Comparison of ENCODE assay signal across 20 cellular contexts in genomic region chr12:15987696-15988095, GRCh38.
DNase-seq lines count a peak whose midpoint lies in the region; ATAC-seq and TF ChIP-seq lines count a peak whose summit lies in the region.
"Had no signal": no experiment of that assay in that cellular context is flagged by ENCODE, and none has a peak within 500 bp of the region (broad histone marks: within the 10 kb centered on the region; RNA-seq: fewer than 3 reads in every experiment).

No MANE protein-coding gene starts in this region.

- peaks cover 69% of the 10 kb centered on the region for H3K4me1 ChIP-seq in DOHH2 (ENCODE audit: control insufficient read depth, low read length)
- H3K4me1 ChIP-seq: Caco-2 had no signal

- H3K27ac Mint-ChIP-seq in activated CD8-positive, alpha-beta T cell treated with anti-CD3 and anti-CD28 coated beads, Interleukin-2, amount 10 ng/mL, durations not matched to agents 7 days and 5 days = no peak overlapping the region
- H3K27ac Mint-ChIP-seq: CD4-positive, alpha-beta T cell had no signal

- H3K9me3 ChIP-seq in DOHH2 (ENCODE audit: control insufficient read depth, insufficient read depth, low read length) = peaks cover 24% of the 10 kb centered on the region
- H3K9me3 ChIP-seq: Caco-2 had no signal

- H3K4me1 Mint-ChIP-seq in activated CD8-positive, alpha-beta T cell treated with anti-CD3 and anti-CD28 coated beads, Interleukin-2, amount 10 ng/mL, durations not matched to agents 7 days and 5 days (ENCODE audit: low read depth) = no peaks in the 10 kb centered on the region

- no peaks in the 10 kb centered on the region for H3K9me2 ChIP-seq in DOHH2 (replicated peaks; ENCODE audit: control insufficient read depth, low read length)

- POLR2A ChIA-PET in activated CD8-positive, alpha-beta T cell treated with anti-CD3 and anti-CD28 coated beads, Interleukin-2, amount 10 ng/mL, durations not matched to agents 7 days and 5 days (lab: Charles Lee) = no interaction called here

- peak; percentile 83 for DNase-seq in Right ventricle myocardium superior
- peak; percentile 76 for DNase-seq in left lobe of liver (ENCODE audit: low spot score)
- no peak for DNase-seq in sciatic nerve (ENCODE audit: low spot score)
- no peak for DNase-seq in activated CD4-positive, CD25-positive, alpha-beta regulatory T cell (lab: John Stamatoyannopoulos, UW)
- DNase-seq in activated CD8-positive, alpha-beta T cell treated with anti-CD3 and anti-CD28 coated beads, Interleukin-2, amount 10 ng/mL, durations not matched to agents 7 days and 5 days = no peak
- DNase-seq: Caco-2; CD4-positive, alpha-beta T cell; DMS153; GF-D8; MV-4-11; NCI-H187; NCI-H2107; NCI-H510A; NCI-H748 treated with DMSO at 0.1 percent for 48 hours; NK-92 treated with Interleukin-12 subunit alpha and Interleukin-12 subunit beta, amount 100 ng/mL, for 24 hours; SIG-M5 had no signal

- CTCF ChIA-PET in activated CD8-positive, alpha-beta T cell treated with anti-CD3 and anti-CD28 coated beads, Interleukin-2, amount 10 ng/mL, durations not matched to agents 7 days and 5 days (lab: Charles Lee) = no interaction called here

- H3K9me3 Mint-ChIP-seq in activated CD8-positive, alpha-beta T cell treated with anti-CD3 and anti-CD28 coated beads, Interleukin-2, amount 10 ng/mL, durations not matched to agents 7 days and 5 days (ENCODE audit: insufficient read depth) = no peaks in the 10 kb centered on the region

- no peaks in the 10 kb centered on the region for H3K27me3 Mint-ChIP-seq in activated CD8-positive, alpha-beta T cell treated with anti-CD3 and anti-CD28 coated beads, Interleukin-2, amount 10 ng/mL, durations not matched to agents 7 days and 5 days (ENCODE audit: low read depth)
- H3K27me3 Mint-ChIP-seq: CD4-positive, alpha-beta T cell had no signal

- ATAC-seq in Right ventricle myocardium superior (ENCODE audit: poor library complexity) (peak; percentile 99), left lobe of liver (peak; percentile 87), sciatic nerve (peak; percentile 22), GM19328 (IDR thresholded peaks at IDR 0.05; ENCODE audit: unreplicated experiment) (no peak), GM18505 (IDR thresholded peaks at IDR 0.05; ENCODE audit: unreplicated experiment) (no peak)
- ATAC-seq in activated CD8-positive, alpha-beta T cell treated with anti-CD3 and anti-CD28 coated beads, Interleukin-2, amount 10 ng/mL, durations not matched to agents 7 days and 5 days = no peak

- H3K36me3 ChIP-seq in DOHH2 (ENCODE audit: control insufficient read depth, low read length) = peaks cover 78% of the 10 kb centered on the region

- peaks cover 32% of the 10 kb centered on the region for H3K36me3 Mint-ChIP-seq in activated CD8-positive, alpha-beta T cell treated with anti-CD3 and anti-CD28 coated beads, Interleukin-2, amount 10 ng/mL, durations not matched to agents 7 days and 5 days (ENCODE audit: low read depth)

- peaks cover 27% of the 10 kb centered on the region for H3F3A ChIP-seq in DOHH2 (ENCODE audit: control insufficient read depth, insufficient read depth)

- no peak for TF ChIP-seq POLR2A in GM18505 (IDR thresholded peaks at IDR 0.05; ENCODE audit: borderline replicate concordance, extremely low read depth, insufficient read depth, insufficient read length)

- no peak overlapping the region for H3K27ac ChIP-seq in DOHH2 (ENCODE audit: low read depth, low read length)
- H3K27ac ChIP-seq: KMS-11 had no signal

- H3K79me2 ChIP-seq in DOHH2 (ENCODE audit: control insufficient read depth, low read length) = peaks cover 76% of the 10 kb centered on the region

- TF ChIP-seq CTCF in DOHH2 (IDR thresholded peaks at IDR 0.05; ENCODE audit: low read depth, low read length, poor library complexity, severe bottlenecking) = no peak

- H4K20me1 ChIP-seq in DOHH2 (ENCODE audit: control insufficient read depth, insufficient read depth, low read depth, low read length) = no peaks in the 10 kb centered on the region

- H3K4me3 Mint-ChIP-seq in activated CD8-positive, alpha-beta T cell treated with anti-CD3 and anti-CD28 coated beads, Interleukin-2, amount 10 ng/mL, durations not matched to agents 7 days and 5 days = no peak overlapping the region
- H3K4me3 Mint-ChIP-seq: CD4-positive, alpha-beta T cell had no signal

- no peaks in the 10 kb centered on the region for H3K27me3 ChIP-seq in DOHH2 (ENCODE audit: control insufficient read depth, low read length)

- intact Hi-C loops in Right ventricle myocardium superior (cut with DNase I) (no loop called here), sciatic nerve (cut with DNase I) (no loop called here)

- H3K4me3 ChIP-seq in DOHH2 (ENCODE audit: low read length) = peak overlapping the region; percentile 80

- 0 out of 2 replicates have a peak overlapping the region, but pooled peaks have one; percentile 82 for H3K4me2 ChIP-seq in DOHH2 (ENCODE audit: low read length)
- H3K4me2 ChIP-seq: KMS-11 had no signal

Comparison
In these comparisons a context has a peak if more than half of its experiments do, and no peak if none do; other contexts are left out.
1. ATAC-seq: peak in Right ventricle myocardium superior (single experiment), left lobe of liver (single experiment) and sciatic nerve (single experiment); none in GM19328 (single experiment), GM18505 (single experiment) and activated CD8-positive, alpha-beta T cell treated with anti-CD3 and anti-CD28 coated beads, Interleukin-2, amount 10 ng/mL, durations not matched to agents 7 days and 5 days (single experiment).
2. DNase-seq: peak in Right ventricle myocardium superior (single experiment) and left lobe of liver (single experiment); none in sciatic nerve (single experiment), activated CD4-positive, CD25-positive, alpha-beta regulatory T cell (0 of 4) and activated CD8-positive, alpha-beta T cell treated with anti-CD3 and anti-CD28 coated beads, Interleukin-2, amount 10 ng/mL, durations not matched to agents 7 days and 5 days (single experiment).